In genomic region chr19:39917561-39918182, GRCh38 we compare ENCODE assay signal across 17 cellular contexts.
"Had no signal": no experiment of that assay in that cellular context is flagged by ENCODE, and none has a peak within 500 bp of the region (broad histone marks: within the 10 kb centered on the region; RNA-seq: fewer than 3 reads in every experiment).

No MANE protein-coding gene starts in this region.

- H3K4me3 ChIP-seq: gastrocnemius medialis, heart left ventricle had no signal

- H3K27ac Mint-ChIP-seq: brain had no signal

- H3K4me1 ChIP-seq: gastrocnemius medialis, heart left ventricle had no signal

- H3K36me3 ChIP-seq: gastrocnemius medialis, heart left ventricle, neutrophil had no signal

- DNase-seq: activated CD4-positive, CD25-positive, alpha-beta regulatory T cell treated with anti-CD3 and anti-CD28 coated beads, Interleukin-2, amount 50 U/mL, for 72 hours; activated effector memory CD4-positive, alpha-beta T cell treated with anti-CD3 and anti-CD28 coated beads, Interleukin-2, amount 50 U/mL, for 16 hours; activated naive CD8-positive, alpha-beta T cell treated with anti-CD3 and anti-CD28 coated beads, Interleukin-2, amount 10 ng/mL, durations not matched to agents 7 days and 5 days; activated T-cell treated with anti-CD3 and anti-CD28 coated beads, Interleukin-2, amount 50 U/mL, for 4 hours; central memory CD4-positive, alpha-beta T cell; effector memory CD4-positive, alpha-beta T cell; gastrocnemius medialis; heart left ventricle; left colon; naive B cell; posterior cingulate gyrus; retina; stimulated activated CD4-positive, alpha-beta T cell treated with anti-CD3 and anti-CD28 coated beads, Interleukin-2, amount 100 ng/mL, for 48 hours; stimulated activated naive CD8-positive, alpha-beta T cell treated with anti-CD3 and anti-CD28 coated beads, Interleukin-15, Interleukin-2, amounts not matched to agents 100 U/mL and 50 U/mL, for 24 hours had no signal

- H3K27me3 Mint-ChIP-seq: activated naive CD8-positive, alpha-beta T cell treated with anti-CD3 and anti-CD28 coated beads, Interleukin-2, amount 10 ng/mL, durations not matched to agents 7 days and 5 days had no signal

- H3K36me3 Mint-ChIP-seq: brain had no signal

- H3K9me3 Mint-ChIP-seq: activated T-cell treated with anti-CD3 and anti-CD28 coated beads, Interleukin-2, amount 50 U/mL, for 4 hours; brain had no signal

- H3K27ac ChIP-seq: epithelial cell of prostate, gastrocnemius medialis, heart left ventricle, neutrophil had no signal

- ATAC-seq: activated T-cell treated with anti-CD3 and anti-CD28 coated beads, Interleukin-2, amount 50 U/mL, for 4 hours; gastrocnemius medialis; heart left ventricle; left colon; stimulated activated naive CD8-positive, alpha-beta T cell treated with anti-CD3 and anti-CD28 coated beads, Interleukin-15, Interleukin-2, amounts not matched to agents 100 U/mL and 50 U/mL, for 24 hours had no signal

- H3K4me3 Mint-ChIP-seq: activated naive CD8-positive, alpha-beta T cell treated with anti-CD3 and anti-CD28 coated beads, Interleukin-2, amount 10 ng/mL, durations not matched to agents 7 days and 5 days; activated T-cell treated with anti-CD3 and anti-CD28 coated beads, Interleukin-2, amount 50 U/mL, for 4 hours; brain; naive B cell had no signal

- H3K9me3 ChIP-seq: gastrocnemius medialis, neutrophil had no signal

- H3K4me1 Mint-ChIP-seq: brain had no signal
